2 cellular contexts compared by ENCODE assay signal in genomic region chr10:98502535-98502934, GRCh38.
A peak's percentile ranks its signal among the peaks of the same experiment; 100 is the strongest.
DNase-seq lines count a peak whose midpoint lies in the region; TF ChIP-seq lines count a peak whose summit lies in the region.
"Not testable (repeated sequence)": the region's sequence is repeated elsewhere in the genome, so short reads cannot be mapped to it uniquely, and the experiment has no call there.

No MANE protein-coding gene starts in this region.

- H3K27ac ChIP-seq in C4-2B, result peak overlapping the region; percentile 36; the same call in 1 of the 2 replicates

- TF ChIP-seq CTCF in C4-2B (conservative IDR thresholded peaks at IDR 0.05), result not testable (repeated sequence)

- DNase-seq in NCI-H2171 treated with DMSO at 0.1 percent for 48 hours (lab: John Stamatoyannopoulos, UW), result peak; percentile 26
